17 cellular contexts compared by ENCODE assay signal in the genomic region with DNA sequence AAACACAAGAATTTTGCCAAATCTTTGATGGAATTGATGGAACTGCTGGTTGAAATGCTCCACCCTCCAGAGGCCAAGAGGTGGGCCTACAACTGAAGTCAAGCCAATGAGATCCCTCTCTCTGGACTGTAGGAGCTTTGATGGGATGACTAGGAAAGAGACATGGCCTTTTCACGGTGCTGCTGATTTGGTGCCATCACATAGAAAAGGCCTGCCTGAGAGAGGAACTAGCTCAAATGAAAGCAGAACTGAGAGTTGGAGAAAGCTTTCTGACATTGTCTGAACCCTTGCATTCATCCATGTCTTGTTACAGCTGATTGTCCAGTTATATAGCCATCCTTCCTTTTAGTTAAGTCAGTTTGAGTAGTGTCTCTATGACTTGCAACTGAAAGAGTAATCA.
DNase-seq lines count a peak whose midpoint lies in the region; ATAC-seq, FAIRE-seq and TF ChIP-seq lines count a peak whose summit lies in the region.
"Had no signal": no experiment of that assay in that cellular context is flagged by ENCODE, and none has a peak within 500 bp of the region (broad histone marks: within the 10 kb centered on the region; RNA-seq: fewer than 3 reads in every experiment).

No MANE protein-coding gene starts in this region.

- no peak overlapping the region for H3K4me2 ChIP-seq in OCI-LY7 (ENCODE audit: low read length)
- H3K4me2 ChIP-seq: SK-N-SH had no signal

- H2AFZ ChIP-seq in OCI-LY7 (ENCODE audit: low read length), result no peak overlapping the region

- no peaks in the 10 kb centered on the region for H3K79me2 ChIP-seq in OCI-LY7 (ENCODE audit: insufficient read depth, low read depth, low read length)

- H3K27me3 Mint-ChIP-seq in activated CD8-positive, alpha-beta T cell treated with anti-CD3 and anti-CD28 coated beads, Interleukin-2, amount 10 ng/mL, durations not matched to agents 7 days and 5 days (ENCODE audit: low read depth), result no peaks in the 10 kb centered on the region
- H3K27me3 Mint-ChIP-seq: dendritic cell treated with granulocyte-macrophage colony-stimulating factor and Interleukin-4, amounts not matched to agents 40 ng/mL and 50 ng/mL, for 4 days; stimulated activated naive CD8-positive, alpha-beta T cell treated with anti-CD3 and anti-CD28 coated beads, Interleukin-15, Interleukin-2, amounts not matched to agents 100 ng/mL and 50 ng/mL, for 24 hours had no signal

- H3K27ac Mint-ChIP-seq in activated CD8-positive, alpha-beta T cell treated with anti-CD3 and anti-CD28 coated beads, Interleukin-2, amount 10 ng/mL, durations not matched to agents 7 days and 5 days, result no peak overlapping the region
- H3K27ac Mint-ChIP-seq: activated naive CD4-positive, alpha-beta T cell treated with anti-CD3 and anti-CD28 coated beads, Interleukin-2, amount 50 U/mL, for 24 hours; dendritic cell treated with granulocyte-macrophage colony-stimulating factor and Interleukin-4, amounts not matched to agents 40 ng/mL and 50 ng/mL, for 4 days; stimulated activated naive CD8-positive, alpha-beta T cell treated with anti-CD3 and anti-CD28 coated beads, Interleukin-15, Interleukin-2, amounts not matched to agents 100 ng/mL and 50 ng/mL, for 24 hours had no signal

- no peaks in the 10 kb centered on the region for H3K36me3 ChIP-seq in OCI-LY7 (ENCODE audit: insufficient read depth, low read length)
- H3K36me3 ChIP-seq in gastroesophageal sphincter, result no peaks in the 10 kb centered on the region

- no peaks in the 10 kb centered on the region for H4K20me1 ChIP-seq in OCI-LY7 (ENCODE audit: insufficient read depth, low read length)

- no peak for FAIRE-seq in RCC 7860 (lab: Jason Lieb, UNC)

- TF ChIP-seq EP300 in gastroesophageal sphincter (IDR thresholded peaks at IDR 0.05), result no peak

- BruUV-seq in OCI-LY7 (replicated peaks; lab: Mats Ljungman, UMichigan), result no TSS peak

- POLR2A ChIA-PET in OCI-LY7 (lab: Charles Lee), result no interaction called here
- POLR2A ChIA-PET in activated CD8-positive, alpha-beta T cell treated with anti-CD3 and anti-CD28 coated beads, Interleukin-2, amount 10 ng/mL, durations not matched to agents 7 days and 5 days (lab: Charles Lee), result no interaction called here

- no peaks in the 10 kb centered on the region for H3K9me2 ChIP-seq in OCI-LY7 (ENCODE audit: insufficient read depth, low read length)
- H3K9me2 ChIP-seq: SK-N-SH had no signal

- H3K9me3 ChIP-seq in OCI-LY7 (ENCODE audit: low read length) (no peaks in the 10 kb centered on the region), gastroesophageal sphincter (no peaks in the 10 kb centered on the region)
- H3K9me3 ChIP-seq: SK-N-SH had no signal

- no peak for TF ChIP-seq POLR2A in gastroesophageal sphincter (IDR thresholded peaks at IDR 0.05)

- H3K9me3 Mint-ChIP-seq in activated CD8-positive, alpha-beta T cell treated with anti-CD3 and anti-CD28 coated beads, Interleukin-2, amount 10 ng/mL, durations not matched to agents 7 days and 5 days (ENCODE audit: insufficient read depth), result no peaks in the 10 kb centered on the region
- H3K9me3 Mint-ChIP-seq: dendritic cell treated with granulocyte-macrophage colony-stimulating factor and Interleukin-4, amounts not matched to agents 40 ng/mL and 50 ng/mL, for 4 days had no signal

- peak; percentile 96 for ATAC-seq in GM18858 (IDR thresholded peaks at IDR 0.05; ENCODE audit: unreplicated experiment)
- ATAC-seq in GM21423 (IDR thresholded peaks at IDR 0.05; ENCODE audit: unreplicated experiment), result peak; percentile 94
- peak; percentile 81 for ATAC-seq in HG03039 (IDR thresholded peaks at IDR 0.05; ENCODE audit: unreplicated experiment)
- ATAC-seq in activated CD8-positive, alpha-beta T cell treated with anti-CD3 and anti-CD28 coated beads, Interleukin-2, amount 10 ng/mL, durations not matched to agents 7 days and 5 days, result no peak
- ATAC-seq in gastroesophageal sphincter, result no peak
- ATAC-seq: left ventricle myocardium superior had no signal

- no peaks in the 10 kb centered on the region for H3K27me3 ChIP-seq in gastroesophageal sphincter

- H3K27ac ChIP-seq in OCI-LY7 (ENCODE audit: low read depth, low read length, poor library complexity, severe bottlenecking) (no peak overlapping the region), gastroesophageal sphincter (no peak overlapping the region)
- H3K27ac ChIP-seq: HL-60 had no signal

- 82% methylated on average over 1 of the region's 1 CpG; no CpG with 5 or more reads in 1 of the 2 donors for WGBS in gastroesophageal sphincter (ENCODE audit: low coverage in 1 of 2), 2 donors

- DNase-seq in OCI-LY7 (ENCODE audit: low spot score) (peak; percentile 37), cerebellar cortex (ENCODE audit: low spot score) (no peak), RCC 7860 (ENCODE audit: low spot score) (no peak)
- DNase-seq in activated CD8-positive, alpha-beta T cell treated with anti-CD3 and anti-CD28 coated beads, Interleukin-2, amount 10 ng/mL, durations not matched to agents 7 days and 5 days, result no peak
- DNase-seq: activated CD4-positive, alpha-beta T cell treated with anti-CD3 and anti-CD28 coated beads for 4 hours; foreskin melanocyte; left ventricle myocardium superior; NCI-H526; SK-N-SH had no signal

- H3K4me1 Mint-ChIP-seq in activated CD8-positive, alpha-beta T cell treated with anti-CD3 and anti-CD28 coated beads, Interleukin-2, amount 10 ng/mL, durations not matched to agents 7 days and 5 days (ENCODE audit: low read depth), result no peaks in the 10 kb centered on the region
- H3K4me1 Mint-ChIP-seq: activated naive CD4-positive, alpha-beta T cell treated with anti-CD3 and anti-CD28 coated beads, Interleukin-2, amount 50 U/mL, for 24 hours had no signal

- H3K4me1 ChIP-seq in OCI-LY7 (ENCODE audit: insufficient read depth, low read length, poor library complexity, severe bottlenecking), result peaks cover 7% of the 10 kb centered on the region
- no peaks in the 10 kb centered on the region for H3K4me1 ChIP-seq in gastroesophageal sphincter

- H3K36me3 Mint-ChIP-seq in activated CD8-positive, alpha-beta T cell treated with anti-CD3 and anti-CD28 coated beads, Interleukin-2, amount 10 ng/mL, durations not matched to agents 7 days and 5 days (ENCODE audit: low read depth), result no peaks in the 10 kb centered on the region
- H3K36me3 Mint-ChIP-seq: activated naive CD4-positive, alpha-beta T cell treated with anti-CD3 and anti-CD28 coated beads, Interleukin-2, amount 50 U/mL, for 24 hours had no signal

- TF ChIP-seq CTCF in OCI-LY7 (conservative IDR thresholded peaks at IDR 0.05; ENCODE audit: low read length) (no peak), gastroesophageal sphincter (IDR thresholded peaks at IDR 0.05) (no peak)

- H3K4me3 Mint-ChIP-seq in activated CD8-positive, alpha-beta T cell treated with anti-CD3 and anti-CD28 coated beads, Interleukin-2, amount 10 ng/mL, durations not matched to agents 7 days and 5 days, result no peak overlapping the region
- H3K4me3 Mint-ChIP-seq: activated naive CD4-positive, alpha-beta T cell treated with anti-CD3 and anti-CD28 coated beads, Interleukin-2, amount 50 U/mL, for 24 hours; dendritic cell treated with granulocyte-macrophage colony-stimulating factor and Interleukin-4, amounts not matched to agents 40 ng/mL and 50 ng/mL, for 4 days; stimulated activated naive CD8-positive, alpha-beta T cell treated with anti-CD3 and anti-CD28 coated beads, Interleukin-15, Interleukin-2, amounts not matched to agents 100 ng/mL and 50 ng/mL, for 24 hours had no signal

- CTCF ChIA-PET in OCI-LY7 (lab: Charles Lee; ENCODE audit: unreplicated experiment), result no interaction called here
- CTCF ChIA-PET in activated CD8-positive, alpha-beta T cell treated with anti-CD3 and anti-CD28 coated beads, Interleukin-2, amount 10 ng/mL, durations not matched to agents 7 days and 5 days (lab: Charles Lee), result no interaction called here

- intact Hi-C loops in OCI-LY7 (cut with micrococcal nuclease; ENCODE audit: unreplicated experiment), result no loop called here

- no peak overlapping the region for H3K4me3 ChIP-seq in OCI-LY7 (ENCODE audit: low read depth, low read length, poor library complexity, severe bottlenecking)
- H3K4me3 ChIP-seq in gastroesophageal sphincter, result no peak overlapping the region

Comparison
In these comparisons a context has a peak if more than half of its experiments do, and no peak if none do; other contexts are left out.
1. ATAC-seq: peak in GM18858 (single experiment), GM21423 (single experiment) and HG03039 (single experiment); none in activated CD8-positive, alpha-beta T cell treated with anti-CD3 and anti-CD28 coated beads, Interleukin-2, amount 10 ng/mL, durations not matched to agents 7 days and 5 days (single experiment) and gastroesophageal sphincter (single experiment).